In genomic region chr20:52859156-52859887, GRCh38 we compare ENCODE assay signal across 14 cellular contexts.
DNase-seq lines count a peak whose midpoint lies in the region; ATAC-seq, FAIRE-seq and TF ChIP-seq lines count a peak whose summit lies in the region.
"Had no signal": no experiment of that assay in that cellular context is flagged by ENCODE, and none has a peak within 500 bp of the region (broad histone marks: within the 10 kb centered on the region; RNA-seq: fewer than 3 reads in every experiment).

No MANE protein-coding gene starts in this region.

- peaks cover 6% of the 10 kb centered on the region for H3K4me1 Mint-ChIP-seq in MCF 10A (ENCODE audit: insufficient read depth, unreplicated experiment)

- H3K27ac Mint-ChIP-seq in MCF 10A (ENCODE audit: low read depth, unreplicated experiment) = no peak overlapping the region

- no peak for TF ChIP-seq CTCF in MCF 10A (IDR thresholded peaks at IDR 0.05; ENCODE audit: unreplicated experiment)
- TF ChIP-seq CTCF in left ventricle myocardium inferior (IDR thresholded peaks at IDR 0.05; ENCODE audit: borderline replicate concordance) = no peak
- TF ChIP-seq CTCF in stomach (IDR thresholded peaks at IDR 0.05) = no peak

- no peaks in the 10 kb centered on the region for H3K36me3 Mint-ChIP-seq in MCF 10A (ENCODE audit: insufficient read depth, unreplicated experiment)

- no peak for DNase-seq in HTR-8/SVneo (ENCODE audit: insufficient read length, low spot score)
- peak; percentile 43 for DNase-seq in MCF 10A (ENCODE audit: unreplicated experiment)
- peak; percentile 16 for DNase-seq in left ventricle myocardium inferior
- DNase-seq in stomach = peak; percentile 27
- no peak for DNase-seq in RKO (ENCODE audit: low spot score)
- DNase-seq in OCI-M2 (lab: John Stamatoyannopoulos, UW; ENCODE audit: unreplicated experiment) = no peak
- DNase-seq: activated T-cell treated with anti-CD3 and anti-CD28 coated beads, Interleukin-2, amount 50 U/mL, for 1 hour; anterior cingulate cortex; Caco-2; effector memory CD4-positive, alpha-beta T cell; NCI-H1092 treated with DMSO at 0.1 percent for 48 hours; NCI-H526 had no signal

- no peaks in the 10 kb centered on the region for H3K27me3 Mint-ChIP-seq in MCF 10A (ENCODE audit: insufficient read depth, unreplicated experiment)

- TF ChIP-seq POLR2A in stomach (IDR thresholded peaks at IDR 0.05) = no peak

- no peak overlapping the region for H3K4me3 ChIP-seq in left ventricle myocardium inferior
- no peak overlapping the region for H3K4me3 ChIP-seq in stomach
- H3K4me3 ChIP-seq: SK-N-MC had no signal

- peak; percentile 26 for FAIRE-seq in HTR-8/SVneo (lab: Jason Lieb, UNC)

- TF ChIP-seq EP300 in stomach (IDR thresholded peaks at IDR 0.05) = no peak

- peak overlapping the region; percentile 12 for H3K27ac ChIP-seq in left ventricle myocardium inferior (replicated peaks)
- H3K27ac ChIP-seq in stomach = peak overlapping the region in 1 of 5 donors; percentile 4
- H3K27ac ChIP-seq: SK-N-MC had no signal

- H3K36me3 ChIP-seq in left ventricle myocardium inferior (no peaks in the 10 kb centered on the region), stomach (no peaks in the 10 kb centered on the region)

- WGBS in stomach, 5 donors = 48 to 59% (median 53%) methylated on average over 9 of the region's 9 CpGs

- H3K27me3 ChIP-seq in left ventricle myocardium inferior (ENCODE audit: low read depth) = no peaks in the 10 kb centered on the region
- H3K27me3 ChIP-seq in stomach = no peaks in the 10 kb centered on the region

- H3K9me3 ChIP-seq in left ventricle myocardium inferior (replicated peaks) (peaks cover 3% of the 10 kb centered on the region), stomach (no peaks in the 10 kb centered on the region)
- H3K9me3 ChIP-seq: Caco-2 had no signal

- H3K4me1 ChIP-seq in left ventricle myocardium inferior = peaks cover 8% of the 10 kb centered on the region
- no peaks in the 10 kb centered on the region for H3K4me1 ChIP-seq in stomach
- H3K4me1 ChIP-seq: Caco-2 had no signal

- BruUV-seq in MCF 10A (replicated peaks; lab: Mats Ljungman, UMichigan) = no TSS peak

- POLR2A ChIA-PET in MCF 10A (lab: Yijun Ruan, JAX) = interaction anchor here (0.8 to 1.1 kb wide), 2 partner anchors 18 to 28 kb away, joined by 3 to 4 read pairs; no protein-coding TSS in a partner anchor

- H3K4me3 Mint-ChIP-seq in MCF 10A (ENCODE audit: unreplicated experiment) = no peak overlapping the region

- CTCF ChIA-PET in MCF 10A (lab: Yijun Ruan, JAX) = interaction anchor here (0.5 to 0.6 kb wide), 2 partner anchors 8 to 854 kb away, joined by 4 to 5 read pairs; no protein-coding TSS in a partner anchor

- ATAC-seq in HG02678 (IDR thresholded peaks at IDR 0.05; ENCODE audit: unreplicated experiment) = no peak

- no peaks in the 10 kb centered on the region for H3K9me3 Mint-ChIP-seq in MCF 10A (ENCODE audit: unreplicated experiment)

- intact Hi-C loops in MCF 10A (cut with micrococcal nuclease) (loop anchor here (10.0 kb wide), 1 partner anchor 115 kb away; the partner anchor contains the start of gene TSHZ2), left ventricle myocardium inferior (cut with micrococcal nuclease) (no loop called here), stomach (cut with DNase I; ENCODE audit: low total_unique reads) (no loop called here)

Comparison
In these comparisons a context has a peak if more than half of its experiments do, and no peak if none do; other contexts are left out.
1. DNase-seq: peak in MCF 10A (single experiment), left ventricle myocardium inferior (single experiment) and stomach (single experiment); none in HTR-8/SVneo (single experiment), RKO (single experiment) and OCI-M2 (single experiment).